8 cellular contexts compared by ENCODE assay signal in the genomic region with DNA sequence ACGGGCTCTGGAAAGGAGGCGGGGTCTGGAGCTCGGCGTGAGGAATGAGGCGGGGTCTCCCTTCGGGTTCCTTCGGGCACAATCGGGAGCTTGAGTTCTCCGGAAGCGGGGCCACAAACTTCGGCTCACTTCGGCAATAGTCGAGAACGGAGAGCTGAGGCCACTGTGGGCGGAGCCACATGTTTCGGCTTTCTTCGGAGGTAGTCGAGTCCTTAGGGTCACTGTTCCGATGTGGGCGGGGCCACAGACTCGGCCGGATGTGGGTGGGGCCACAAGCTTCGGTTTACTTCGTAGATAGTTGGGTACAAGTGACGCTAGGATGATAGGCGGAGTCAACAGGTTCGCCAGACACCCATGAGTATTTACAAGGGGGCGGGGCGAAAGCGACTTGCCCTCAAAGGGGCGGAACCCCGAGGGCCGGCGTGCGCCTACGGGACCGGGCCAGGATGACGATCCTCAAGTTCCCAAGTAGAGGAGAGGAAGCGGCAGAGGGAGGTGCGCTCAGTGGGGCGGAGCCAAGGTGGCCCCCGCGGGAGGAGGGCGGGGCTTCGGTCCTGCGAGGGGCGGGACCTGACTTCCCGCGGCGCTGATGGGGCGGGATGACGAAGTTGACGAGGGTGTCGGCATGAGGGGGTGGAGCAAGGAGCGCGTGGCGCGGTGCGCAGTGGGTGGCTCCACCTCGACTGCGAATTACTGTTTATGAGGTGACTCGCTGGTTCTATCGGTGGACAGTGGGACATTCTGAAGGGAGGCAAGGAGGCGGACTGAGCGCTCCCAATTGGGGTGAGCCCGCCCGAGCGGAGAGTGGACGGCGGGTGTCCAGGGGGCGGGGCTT. TPM values are rescaled to one million over a fixed set of nuclear protein-coding genes. Genes with fewer than 3 reads are reported as not detected.
DNase-seq lines count a peak whose midpoint lies in the region; ATAC-seq and TF ChIP-seq lines count a peak whose summit lies in the region.

No MANE protein-coding gene starts in this region.

- peak; percentile 100 for DNase-seq in CMK (ENCODE audit: low read depth)
- DNase-seq in GM20000 (ENCODE audit: low spot score), result peak; percentile 98
- DNase-seq in HS-5 (ENCODE audit: low read depth), result peak; percentile 99
- DNase-seq in NK-92 (lab: John Stamatoyannopoulos, UW; ENCODE audit: unreplicated experiment), result peak; percentile 96
- peak; percentile 100 for DNase-seq in activated CD8-positive, alpha-beta memory T cell treated with anti-CD3 and anti-CD28 coated beads for 24 hours
- DNase-seq in effector CD4-positive, alpha-beta T cell, result peak; percentile 100
- peak; percentile 100 for DNase-seq in lower lobe of right lung
- DNase-seq in stimulated activated CD4-positive, alpha-beta T cell treated with anti-CD3 and anti-CD28 coated beads, TNF-alpha, amount 100 ng/mL, for 1 hour (ENCODE audit: low read depth in 3 of 3, low spot score in 1 of 3), result peak; percentile 99 to 100 (median 100)

- intact Hi-C loops in lower lobe of right lung (cut with DNase I), result no loop called here

- H3K9me3 ChIP-seq in lower lobe of right lung, result no peaks in the 10 kb centered on the region

- H3K27me3 ChIP-seq in lower lobe of right lung (ENCODE audit: low read depth), result no peaks in the 10 kb centered on the region

- H3K4me3 ChIP-seq in lower lobe of right lung, result peak overlapping the region; percentile 94

- peaks cover 29% of the 10 kb centered on the region for H3K36me3 ChIP-seq in lower lobe of right lung

- no peak for TF ChIP-seq CTCF in GM20000 (IDR thresholded peaks at IDR 0.05; ENCODE audit: extremely low read depth, missing control alignments)
- TF ChIP-seq CTCF in lower lobe of right lung (IDR thresholded peaks at IDR 0.05), result no peak

- peak; percentile 83 to 89 for ATAC-seq in lower lobe of right lung

- peak overlapping the region; percentile 92 for H3K27ac ChIP-seq in lower lobe of right lung

- peaks cover 20% of the 10 kb centered on the region for H3K4me1 ChIP-seq in lower lobe of right lung

RNA-seq across cellular contexts. Expression of a gene that starts 0.5 kb away (rescaled TPM):
- 65.5 TPM for total RNA-seq in lower lobe of right lung

RNA-seq across cellular contexts. Expression of a gene that starts 1.2 kb away (rescaled TPM):
- total RNA-seq in lower lobe of right lung, result 33.8 TPM

RNA-seq across cellular contexts. Expression of a gene that starts 10.8 kb away (rescaled TPM):
- total RNA-seq in lower lobe of right lung, result 1,086 TPM

RNA-seq across cellular contexts. Expression of a gene that starts 16.9 kb away (rescaled TPM):
- 57.6 TPM for total RNA-seq in lower lobe of right lung

RNA-seq across cellular contexts. Expression of a gene that starts 30.4 kb away (rescaled TPM):
- total RNA-seq in lower lobe of right lung, result 8.0 TPM

Comparison
In these comparisons a context has a peak if more than half of its experiments do, and no peak if none do; other contexts are left out.
1. Peak in every context shown above with its lines: DNase-seq, ATAC-seq, H3K4me3 ChIP-seq and H3K27ac ChIP-seq.